In the genomic region with DNA sequence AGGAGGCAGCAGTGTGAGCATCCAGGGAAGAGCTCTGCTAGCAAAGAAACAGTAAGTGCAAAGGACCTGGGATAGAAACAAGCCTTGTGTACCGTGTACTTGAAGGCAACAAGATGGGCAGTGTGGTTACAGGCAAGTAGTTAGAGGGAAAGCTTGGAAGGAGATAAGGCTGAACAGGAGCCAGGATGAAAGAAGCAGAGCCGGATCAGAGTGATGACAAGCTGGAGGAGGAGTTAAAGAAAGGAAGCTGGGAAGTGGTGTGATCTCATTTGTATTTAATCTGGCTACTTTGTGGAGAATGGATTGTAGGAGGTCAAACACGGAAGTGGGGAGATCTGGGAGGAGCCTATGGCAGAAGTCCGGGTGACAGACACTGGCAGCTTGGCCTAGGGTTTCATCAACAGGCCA, we compare ENCODE assay signal across 8 cellular contexts. TPM values are rescaled to one million over a fixed set of nuclear protein-coding genes. Genes with fewer than 3 reads are reported as not detected.
A peak's percentile ranks its signal among the peaks of the same experiment; 100 is the strongest.
DNase-seq lines count a peak whose midpoint lies in the region; ATAC-seq and TF ChIP-seq lines count a peak whose summit lies in the region.

No MANE protein-coding gene starts in this region.

- H3K27me3 Mint-ChIP-seq in activated naive CD4-positive, alpha-beta T cell treated with anti-CD3 and anti-CD28 coated beads for 36 hours (ENCODE audit: low read depth): no peaks in the 10 kb centered on the region
- no peaks in the 10 kb centered on the region for H3K27me3 Mint-ChIP-seq in MCF 10A (ENCODE audit: insufficient read depth, unreplicated experiment)

- no peaks in the 10 kb centered on the region for H3K36me3 ChIP-seq in uterus

- H3K36me3 Mint-ChIP-seq in activated naive CD4-positive, alpha-beta T cell treated with anti-CD3 and anti-CD28 coated beads for 36 hours (ENCODE audit: low read depth): no peaks in the 10 kb centered on the region
- H3K36me3 Mint-ChIP-seq in MCF 10A (ENCODE audit: insufficient read depth, unreplicated experiment): no peaks in the 10 kb centered on the region

- TF ChIP-seq POLR2A in uterus (IDR thresholded peaks at IDR 0.05): no peak

- H3K4me3 Mint-ChIP-seq in activated naive CD4-positive, alpha-beta T cell treated with anti-CD3 and anti-CD28 coated beads for 36 hours: no peak overlapping the region
- no peak overlapping the region for H3K4me3 Mint-ChIP-seq in MCF 10A (ENCODE audit: unreplicated experiment)

- no peaks in the 10 kb centered on the region for H3K4me1 ChIP-seq in uterus

- TF ChIP-seq CTCF in MCF 10A (IDR thresholded peaks at IDR 0.05; ENCODE audit: unreplicated experiment) (no peak), uterus (IDR thresholded peaks at IDR 0.05) (no peak)

- H3K27me3 ChIP-seq in uterus: no peaks in the 10 kb centered on the region

- intact Hi-C loops in activated naive CD4-positive, alpha-beta T cell treated with anti-CD3 and anti-CD28 coated beads for 36 hours (cut with micrococcal nuclease): loop anchor here (1.0 to 2.0 kb wide), 10 partner anchors 22 to 262 kb away; a partner anchor contains a TSS
- intact Hi-C loops in MCF 10A (cut with micrococcal nuclease) (loop anchor here (5.0 to 10.0 kb wide), 2 partner anchors 51 to 78 kb away; a partner anchor contains a TSS), uterus (cut with DNase I; ENCODE audit: low total_unique reads) (no loop called here)

- ATAC-seq in HG03045 (IDR thresholded peaks at IDR 0.05; ENCODE audit: unreplicated experiment): no peak

- peaks cover 36% of the 10 kb centered on the region for H3K4me1 Mint-ChIP-seq in activated naive CD4-positive, alpha-beta T cell treated with anti-CD3 and anti-CD28 coated beads for 36 hours (ENCODE audit: low read depth)
- peaks cover 38% of the 10 kb centered on the region for H3K4me1 Mint-ChIP-seq in MCF 10A (ENCODE audit: insufficient read depth, unreplicated experiment)

- H3K27ac Mint-ChIP-seq in activated naive CD4-positive, alpha-beta T cell treated with anti-CD3 and anti-CD28 coated beads for 36 hours: peak overlapping the region; percentile 85
- peak overlapping the region; percentile 33 for H3K27ac Mint-ChIP-seq in MCF 10A (ENCODE audit: low read depth, unreplicated experiment)

- peak overlapping the region; percentile 20 to 39 for H3K27ac ChIP-seq in uterus

- CTCF ChIA-PET in activated naive CD4-positive, alpha-beta T cell treated with anti-CD3 and anti-CD28 coated beads for 36 hours (lab: Charles Lee): interaction anchor here (0.6 to 3.1 kb wide), 4 partner anchors 9 to 264 kb away, joined by 3 to 17 read pairs (median 4); no protein-coding TSS in a partner anchor
- CTCF ChIA-PET in MCF 10A (lab: Yijun Ruan, JAX): interaction anchor here (0.6 to 1.6 kb wide), 3 partner anchors 14 to 248 kb away, joined by 3 to 4 read pairs (median 4); no protein-coding TSS in a partner anchor

- H3K4me3 ChIP-seq in uterus: no peak overlapping the region

- no TSS peak for BruUV-seq in MCF 10A (replicated peaks; lab: Mats Ljungman, UMichigan)

- POLR2A ChIA-PET in MCF 10A (lab: Yijun Ruan, JAX): interaction anchor here (0.6 to 1.8 kb wide), 11 partner anchors 14 to 248 kb away, joined by 3 to 7 read pairs (median 4); no protein-coding TSS in a partner anchor

- no peaks in the 10 kb centered on the region for H3K9me3 ChIP-seq in uterus

- no peaks in the 10 kb centered on the region for H3K9me3 Mint-ChIP-seq in activated naive CD4-positive, alpha-beta T cell treated with anti-CD3 and anti-CD28 coated beads for 36 hours
- H3K9me3 Mint-ChIP-seq in MCF 10A (ENCODE audit: unreplicated experiment): no peaks in the 10 kb centered on the region

- no peak for DNase-seq in activated naive CD4-positive, alpha-beta T cell treated with anti-CD3 and anti-CD28 coated beads for 36 hours
- no peak for DNase-seq in activated naive CD4-positive, alpha-beta T cell treated with Interleukin-2 at 50 U/mL for 16 hours
- no peak for DNase-seq in MCF 10A (ENCODE audit: unreplicated experiment)
- DNase-seq in lung microvascular endothelial cell (ENCODE audit: low read depth in 2 of 2): peak; percentile 43 to 90
- no peak for DNase-seq in uterus
- no peak for DNase-seq in NCI-H1092 treated with DMSO at 0.1 percent for 48 hours (lab: John Stamatoyannopoulos, UW)
- DNase-seq in SW480 (ENCODE audit: low spot score): no peak

RNA-seq across cellular contexts. Expression of a gene that starts 44.7 kb away (rescaled TPM):
- 1 to 10 TPM; 7.0 to 7.7 TPM for total RNA-seq in activated naive CD4-positive, alpha-beta T cell treated with anti-CD3 and anti-CD28 coated beads for 36 hours
- 13.1 and 16.5 TPM in 2 replicates for total RNA-seq in MCF 10A (2022)
- total RNA-seq in lung microvascular endothelial cell: 13.9 and 15.7 TPM in 2 replicates
- 10 to 100 TPM; 32.1 to 55.2 (median 39.8) TPM for total RNA-seq in uterus

Comparison
In these comparisons a context has a peak if more than half of its experiments do, and no peak if none do; other contexts are left out.
1. DNase-seq: peak in lung microvascular endothelial cell (2 of 2); none in activated naive CD4-positive, alpha-beta T cell treated with anti-CD3 and anti-CD28 coated beads for 36 hours (single experiment), activated naive CD4-positive, alpha-beta T cell treated with Interleukin-2 at 50 U/mL for 16 hours (single experiment), MCF 10A (single experiment), uterus (0 of 2), NCI-H1092 treated with DMSO at 0.1 percent for 48 hours (single experiment) and SW480 (single experiment).